8 cellular contexts compared by ENCODE assay signal in genomic region chr21:43362306-43362927, GRCh38.
DNase-seq lines count a peak whose midpoint lies in the region; ATAC-seq and TF ChIP-seq lines count a peak whose summit lies in the region.

No MANE protein-coding gene starts in this region.

- H3K9me3 ChIP-seq in colonic mucosa: no peaks in the 10 kb centered on the region

- H3K27me3 Mint-ChIP-seq in activated CD4-positive, alpha-beta T cell treated with anti-CD3 and anti-CD28 coated beads, Interleukin-2, amount 10 ng/mL, durations not matched to agents 7 days and 5 days: no peaks in the 10 kb centered on the region

- peak overlapping the region; percentile 63 for H3K27ac ChIP-seq in colonic mucosa

- H3K9me3 Mint-ChIP-seq in activated CD4-positive, alpha-beta T cell treated with anti-CD3 and anti-CD28 coated beads, Interleukin-2, amount 10 ng/mL, durations not matched to agents 7 days and 5 days: no peaks in the 10 kb centered on the region

- DNase-seq in Kasumi-1 (lab: John Stamatoyannopoulos, UW) (peak; percentile 44 to 54), colonic mucosa (peak; percentile 43), medulla oblongata (ENCODE audit: extremely low spot score) (peak; percentile 57), DMS114 treated with DMSO at 0.1 percent for 48 hours (lab: John Stamatoyannopoulos, UW; ENCODE audit: unreplicated experiment) (no peak)
- peak; percentile 86 for DNase-seq in activated CD4-positive, alpha-beta T cell treated with anti-CD3 and anti-CD28 coated beads, Interleukin-2, amount 10 ng/mL, durations not matched to agents 7 days and 5 days
- peak; percentile 43 to 63 for DNase-seq in stimulated activated CD8-positive, alpha-beta memory T cell treated with anti-CD3 and anti-CD28 coated beads, Interleukin-15, amount 100 ng/mL, for 48 hours (ENCODE audit: low read depth in 2 of 2)

- H3K36me3 ChIP-seq in colonic mucosa: no peaks in the 10 kb centered on the region

- H3K4me1 ChIP-seq in colonic mucosa: no peaks in the 10 kb centered on the region

- POLR2A ChIA-PET in activated CD4-positive, alpha-beta T cell treated with anti-CD3 and anti-CD28 coated beads, Interleukin-2, amount 10 ng/mL, durations not matched to agents 7 days and 5 days (lab: Charles Lee): no interaction called here

- H3K4me3 Mint-ChIP-seq in activated CD4-positive, alpha-beta T cell treated with anti-CD3 and anti-CD28 coated beads, Interleukin-2, amount 10 ng/mL, durations not matched to agents 7 days and 5 days: peak overlapping the region; percentile 77

- ATAC-seq in GM18909 (IDR thresholded peaks at IDR 0.05; ENCODE audit: poor library complexity, unreplicated experiment): peak; percentile 51
- ATAC-seq in GM21619 (IDR thresholded peaks at IDR 0.05; ENCODE audit: unreplicated experiment): no peak

- H3K27me3 ChIP-seq in colonic mucosa: no peaks in the 10 kb centered on the region

- no peak overlapping the region for H3K4me3 ChIP-seq in colonic mucosa

- CTCF ChIA-PET in activated CD4-positive, alpha-beta T cell treated with anti-CD3 and anti-CD28 coated beads, Interleukin-2, amount 10 ng/mL, durations not matched to agents 7 days and 5 days (lab: Charles Lee): no interaction called here

- peaks cover 46% of the 10 kb centered on the region for H3K4me1 Mint-ChIP-seq in activated CD4-positive, alpha-beta T cell treated with anti-CD3 and anti-CD28 coated beads, Interleukin-2, amount 10 ng/mL, durations not matched to agents 7 days and 5 days

- H3K9ac ChIP-seq in colonic mucosa (ENCODE audit: low read depth in 2 of 2, low read length in 2 of 2): peak overlapping the region in 1 of 2 donors; percentile 74

- no peaks in the 10 kb centered on the region for H3K36me3 Mint-ChIP-seq in activated CD4-positive, alpha-beta T cell treated with anti-CD3 and anti-CD28 coated beads, Interleukin-2, amount 10 ng/mL, durations not matched to agents 7 days and 5 days (ENCODE audit: low read depth)

- intact Hi-C loops in colonic mucosa (cut with DNase I): no loop called here

- peak overlapping the region; percentile 96 for H3K27ac Mint-ChIP-seq in activated CD4-positive, alpha-beta T cell treated with anti-CD3 and anti-CD28 coated beads, Interleukin-2, amount 10 ng/mL, durations not matched to agents 7 days and 5 days

- TF ChIP-seq CTCF in colonic mucosa (IDR thresholded peaks at IDR 0.05): no peak
